19 cellular contexts compared by ENCODE assay signal in genomic region chr7:139246494-139246893, GRCh38.
"Had no signal": no experiment of that assay in that cellular context is flagged by ENCODE, and none has a peak within 500 bp of the region (broad histone marks: within the 10 kb centered on the region; RNA-seq: fewer than 3 reads in every experiment).

No MANE protein-coding gene starts in this region.

- ATAC-seq: activated CD4-positive, CD25-positive, alpha-beta regulatory T cell treated with anti-CD3 and anti-CD28 coated beads, Interleukin-2, amount 50 U/mL, for 24 hours; activated CD8-positive, alpha-beta memory T cell treated with anti-CD3 and anti-CD28 coated beads, Interleukin-2, amount 10 ng/mL, durations not matched to agents 7 days and 5 days; activated CD8-positive, alpha-beta T cell treated with anti-CD3 and anti-CD28 coated beads for 36 hours; heart right ventricle; left colon; lower lobe of right lung; natural killer cell; stimulated activated naive CD8-positive, alpha-beta T cell treated with anti-CD3 and anti-CD28 coated beads, Interleukin-15, amount 100 ng/mL, for 72 hours had no signal

- H3K4me3 ChIP-seq: coronary artery, esophagus squamous epithelium, heart right ventricle, lower lobe of right lung, prostate gland, right atrium auricular region, skin epidermis, tibial artery had no signal

- H3K36me3 ChIP-seq: prostate gland had no signal

- H3K4me1 ChIP-seq: lower lobe of right lung, prostate gland, right atrium auricular region had no signal

- H3K27me3 ChIP-seq: esophagus squamous epithelium, heart right ventricle, right atrium auricular region, tibial artery had no signal

- H3K27ac ChIP-seq: coronary artery, esophagus squamous epithelium, lower lobe of right lung, prostate gland, right atrium auricular region, skin epidermis, tibial artery had no signal

- H3K9me3 ChIP-seq: esophagus squamous epithelium, heart right ventricle, lower lobe of right lung, prostate gland, right atrium auricular region, tibial artery had no signal

- DNase-seq: activated CD4-positive, alpha-beta T cell treated with anti-CD3 and anti-CD28 coated beads, Interleukin-2, amount 10 ng/mL, durations not matched to agents 7 days and 5 days; activated CD8-positive, alpha-beta memory T cell treated with anti-CD3 and anti-CD28 coated beads, Interleukin-2, amount 10 ng/mL, durations not matched to agents 7 days and 5 days; activated CD8-positive, alpha-beta T cell treated with anti-CD3 and anti-CD28 coated beads for 36 hours; activated gamma-delta T cell; amniotic stem cell; cerebellar nuclear complex; esophagus squamous epithelium; heart right ventricle; left colon; lower lobe of right lung; natural killer cell; stimulated activated CD4-positive, alpha-beta T cell treated with anti-CD3 and anti-CD28 coated beads, Interleukin-1b, Interleukin-23, amount 100 ng/mL, for 48 hours; stimulated activated naive CD8-positive, alpha-beta T cell treated with anti-CD3 and anti-CD28 coated beads, Interleukin-15, amount 100 ng/mL, for 72 hours; tibial artery had no signal
